ENCODE assay signal across 8 cellular contexts in genomic region chr19:45404557-45405434, GRCh38. TPM values are rescaled to one million over a fixed set of nuclear protein-coding genes. Genes with fewer than 3 reads are reported as not detected.
DNase-seq lines count a peak whose midpoint lies in the region; ATAC-seq and TF ChIP-seq lines count a peak whose summit lies in the region.

PPP1R13L (minus strand) TSS chr19:45405069; CDS start chr19:45398318, 6,751 bp downstream.

- H3K9me3 ChIP-seq in Panc1 (ENCODE audit: control insufficient read depth, insufficient read depth, low read depth, low read length) (no peaks in the 10 kb centered on the region), heart left ventricle (no peaks in the 10 kb centered on the region)

- in situ Hi-C loops in Panc1 (cut with HindIII; ENCODE audit: low pct_unique_long_range_greater_than_20kb, low sequenced_read_pairs): no loop called here

- ATAC-seq in Panc1 (peak; percentile 77), heart left ventricle (peak; percentile 62 to 77 (median 68)), HG02884 (IDR thresholded peaks at IDR 0.05; ENCODE audit: unreplicated experiment) (no peak)
- no peak for ATAC-seq in activated naive CD8-positive, alpha-beta T cell treated with anti-CD3 and anti-CD28 coated beads, Interleukin-2, amount 50 U/mL, for 24 hours

- WGBS in heart left ventricle, 4 donors: 3 to 8% (median 5%) methylated on average over 43 to 46 of the region's 46 CpGs

- peak; percentile 87 for DNase-seq in GM03348 (ENCODE audit: low spot score)
- DNase-seq in HK-2 (ENCODE audit: unreplicated experiment): peak; percentile 93
- peak; percentile 69 for DNase-seq in Panc1 (ENCODE audit: low read depth, low spot score)
- DNase-seq in activated naive CD8-positive, alpha-beta T cell treated with anti-CD3 and anti-CD28 coated beads, Interleukin-2, amount 50 U/mL, for 24 hours: peak; percentile 60
- peak; percentile 88 to 94 (median 92) for DNase-seq in heart left ventricle
- DNase-seq in progenitor cell of endocrine pancreas (ENCODE audit: low spot score, unreplicated experiment): peak; percentile 69
- DNase-seq in hepatic stellate cell (ENCODE audit: low spot score): no peak

- no peaks in the 10 kb centered on the region for H3K9me3 Mint-ChIP-seq in activated naive CD8-positive, alpha-beta T cell treated with anti-CD3 and anti-CD28 coated beads, Interleukin-2, amount 50 U/mL, for 24 hours
- no peaks in the 10 kb centered on the region for H3K9me3 Mint-ChIP-seq in progenitor cell of endocrine pancreas (ENCODE audit: low read depth)

- peak within 1 kb of the TSS; percentile 91 for H3K27ac Mint-ChIP-seq in activated naive CD8-positive, alpha-beta T cell treated with anti-CD3 and anti-CD28 coated beads, Interleukin-2, amount 50 U/mL, for 24 hours
- peak within 1 kb of the TSS; percentile 99 for H3K27ac Mint-ChIP-seq in progenitor cell of endocrine pancreas

- CTCF ChIA-PET in Panc1 (lab: Charles Lee): no interaction called here

- H3K27me3 Mint-ChIP-seq in activated naive CD8-positive, alpha-beta T cell treated with anti-CD3 and anti-CD28 coated beads, Interleukin-2, amount 50 U/mL, for 24 hours: peaks cover 39% of the 10 kb centered on the region
- peaks cover 24% of the 10 kb centered on the region for H3K27me3 Mint-ChIP-seq in progenitor cell of endocrine pancreas

- intact Hi-C loops in Panc1 (cut with micrococcal nuclease; ENCODE audit: unreplicated experiment): no loop called here
- intact Hi-C loops in heart left ventricle (cut with DNase I): loop anchor here in 1 of 10 donors (10.0 kb wide), 1 partner anchor 360 kb away; the partner anchor contains the start of gene SIX5

- H3K4me3 ChIP-seq in Panc1 (ENCODE audit: low read depth in 2 of 2, low read length in 2 of 2): peak within 1 kb of the TSS; percentile 94 to 96
- peak within 1 kb of the TSS; percentile 47 to 86 (median 70) for H3K4me3 ChIP-seq in heart left ventricle

- TF ChIP-seq CTCF in Panc1 (IDR thresholded peaks at IDR 0.05) (no peak), heart left ventricle (IDR thresholded peaks at IDR 0.05) (no peak), progenitor cell of endocrine pancreas (IDR thresholded peaks at IDR 0.05; ENCODE audit: unreplicated experiment) (no peak)

- H3K36me3 Mint-ChIP-seq in activated naive CD8-positive, alpha-beta T cell treated with anti-CD3 and anti-CD28 coated beads, Interleukin-2, amount 50 U/mL, for 24 hours (ENCODE audit: low read depth): peaks cover 18% of the 10 kb centered on the region
- H3K36me3 Mint-ChIP-seq in progenitor cell of endocrine pancreas (ENCODE audit: insufficient read depth): peaks cover 7% of the 10 kb centered on the region

- H3K27ac ChIP-seq in Panc1 (ENCODE audit: low read length) (peak within 1 kb of the TSS; percentile 90), heart left ventricle (peak within 1 kb of the TSS; percentile 87 to 97 (median 93))

- H3K4me1 ChIP-seq in Panc1 (ENCODE audit: control insufficient read depth, insufficient read depth, low read length) (peaks cover 14% of the 10 kb centered on the region), heart left ventricle (peaks cover 0 to 65% (median 42%) of the 10 kb centered on the region in 12 donors)

- no TSS peak for BruUV-seq in Panc1 (replicated peaks; lab: Mats Ljungman, UMichigan)

- H3K4me1 Mint-ChIP-seq in activated naive CD8-positive, alpha-beta T cell treated with anti-CD3 and anti-CD28 coated beads, Interleukin-2, amount 50 U/mL, for 24 hours: peaks cover 48% of the 10 kb centered on the region
- peaks cover 12% of the 10 kb centered on the region for H3K4me1 Mint-ChIP-seq in progenitor cell of endocrine pancreas (ENCODE audit: low read depth)

- H3K36me3 ChIP-seq in Panc1 (ENCODE audit: control insufficient read depth, insufficient read depth, low read length): peaks cover 4% of the 10 kb centered on the region; the same call in 1 of the 2 replicates
- H3K36me3 ChIP-seq in heart left ventricle: peaks cover 0 to 13% (median 0%) of the 10 kb centered on the region in 9 donors

- peak; percentile 72 to 87 for TF ChIP-seq POLR2A in heart left ventricle (IDR thresholded peaks at IDR 0.05)

- H3K27me3 ChIP-seq in Panc1 (ENCODE audit: control insufficient read depth, insufficient read depth, low read length) (no peaks in the 10 kb centered on the region), heart left ventricle (peaks cover 0 to 19% (median 0%) of the 10 kb centered on the region in 9 donors)

- H3K4me3 Mint-ChIP-seq in activated naive CD8-positive, alpha-beta T cell treated with anti-CD3 and anti-CD28 coated beads, Interleukin-2, amount 50 U/mL, for 24 hours: peak within 1 kb of the TSS; percentile 98
- peak within 1 kb of the TSS; percentile 96 for H3K4me3 Mint-ChIP-seq in progenitor cell of endocrine pancreas (ENCODE audit: low read depth)

- POLR2A ChIA-PET in Panc1 (lab: Charles Lee): interaction anchor here (1.0 to 1.2 kb wide), 2 partner anchors 37 to 62 kb away, joined by 4 to 5 read pairs; no protein-coding TSS in a partner anchor

RNA-seq across cellular contexts. Expression of gene PPP1R13L, which starts in this region (rescaled TPM):
- total RNA-seq in Panc1 (2021; ENCODE audit: unreplicated experiment) (39.1 TPM), heart left ventricle (100 to 1,000 TPM in 7 of 9 donors, 10 to 100 TPM in 2; 92.3 to 400 (median 139) TPM), progenitor cell of endocrine pancreas (24.2 and 27.2 TPM in 2 replicates)
- polyA plus RNA-seq in Panc1 (2012; ENCODE audit: insufficient read length): 62.4 TPM
- 100 to 1,000 TPM; 102 to 174 TPM for polyA plus RNA-seq in heart left ventricle

Comparison
In these comparisons a context has a peak if more than half of its experiments do, and no peak if none do; other contexts are left out.
1. ATAC-seq: peak in Panc1 (single experiment) and heart left ventricle (4 of 4); none in activated naive CD8-positive, alpha-beta T cell treated with anti-CD3 and anti-CD28 coated beads, Interleukin-2, amount 50 U/mL, for 24 hours (single experiment) and HG02884 (single experiment).